In the genomic region with DNA sequence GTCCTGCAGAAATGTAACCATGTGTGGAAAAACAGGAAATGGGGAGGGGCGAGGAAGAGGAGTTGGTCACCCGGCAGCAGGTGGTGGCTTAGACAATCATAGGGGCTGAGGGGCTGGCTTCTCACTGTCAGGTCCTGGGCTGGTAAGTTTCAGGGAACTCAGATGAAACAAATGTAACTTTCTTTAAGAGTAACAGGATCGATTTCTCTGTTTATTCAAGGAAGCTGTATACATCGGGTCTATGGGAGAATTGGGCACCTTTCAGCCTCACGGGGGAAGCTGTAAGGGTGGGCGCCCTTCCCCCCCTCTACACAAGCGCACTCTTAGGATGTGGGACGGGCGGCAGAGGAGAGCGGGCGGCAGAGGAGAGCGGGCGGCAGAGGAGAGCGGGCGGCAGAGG, we compare ENCODE assay signal across 14 cellular contexts.
DNase-seq lines count a peak whose midpoint lies in the region; ATAC-seq and TF ChIP-seq lines count a peak whose summit lies in the region.
"Had no signal": no experiment of that assay in that cellular context is flagged by ENCODE, and none has a peak within 500 bp of the region (broad histone marks: within the 10 kb centered on the region; RNA-seq: fewer than 3 reads in every experiment).

No MANE protein-coding gene starts in this region.

- DNase-seq in activated CD4-positive, alpha-beta T cell treated with anti-CD3 and anti-CD28 coated beads for 36 hours: no peak
- no peak for DNase-seq in activated CD4-positive, alpha-beta T cell treated with anti-CD3 and anti-CD28 coated beads for 4 hours
- no peak for DNase-seq in activated B cell treated with CpG ODN at 0.5 μM for 24 hours
- DNase-seq in iPS DF 6.9 (ENCODE audit: low read depth, low spot score): no peak
- DNase-seq in stimulated activated effector memory CD8-positive, alpha-beta T cell treated with anti-CD3 and anti-CD28 coated beads, Interleukin-12 subunit alpha, Interleukin-12 subunit beta, amount 100 ng/mL, for 72 hours (ENCODE audit: low spot score in 2 of 2): no peak
- no peak for DNase-seq in HPDE6-E6E7 (ENCODE audit: extremely low spot score)
- DNase-seq in NK-92 treated with Interleukin-12 subunit alpha and Interleukin-12 subunit beta, amount 100 ng/mL, for 24 hours (lab: John Stamatoyannopoulos, UW): no peak
- DNase-seq in NOMO-1 treated with dmso at 0.1 percent for 144 hours (lab: John Stamatoyannopoulos, UW; ENCODE audit: unreplicated experiment): no peak
- DNase-seq: 8988T, gastrocnemius medialis, MG63, NCI-H2029, NCI-H774 had no signal

- no peaks in the 10 kb centered on the region for H3K4me1 ChIP-seq in iPS DF 6.9 (ENCODE audit: control insufficient read depth, insufficient read depth, low read length)
- H3K4me1 ChIP-seq: gastrocnemius medialis had no signal

- H3K27me3 ChIP-seq in iPS DF 6.9 (ENCODE audit: control insufficient read depth, insufficient read depth, low read length): peaks cover 6% of the 10 kb centered on the region; the same call in 1 of the 2 replicates
- H3K27me3 ChIP-seq: MG63 had no signal

- WGBS in iPS DF 6.9 (ENCODE audit: insufficient coverage, insufficient read length): no CpG with 5 or more reads among the region's 15 CpGs

- ATAC-seq in activated CD4-positive, alpha-beta T cell treated with anti-CD3 and anti-CD28 coated beads for 36 hours: peak; percentile 23
- ATAC-seq in activated B cell treated with CpG ODN at 0.5 μM for 24 hours (ENCODE audit: low read depth): no peak
- peak; percentile 13 for ATAC-seq in stimulated activated effector memory CD8-positive, alpha-beta T cell treated with anti-CD3 and anti-CD28 coated beads, Interleukin-12 subunit alpha, Interleukin-12 subunit beta, amount 100 ng/mL, for 72 hours
- ATAC-seq: gastrocnemius medialis had no signal

- H3K4me3 Mint-ChIP-seq in activated CD4-positive, alpha-beta T cell treated with anti-CD3 and anti-CD28 coated beads for 36 hours: peak overlapping the region; percentile 15
- peak overlapping the region; percentile 44 for H3K4me3 Mint-ChIP-seq in activated B cell treated with CpG ODN at 0.5 μM for 24 hours
- H3K4me3 Mint-ChIP-seq in stimulated activated effector memory CD8-positive, alpha-beta T cell treated with anti-CD3 and anti-CD28 coated beads, Interleukin-12 subunit alpha, Interleukin-12 subunit beta, amount 100 ng/mL, for 72 hours: peak overlapping the region; percentile 58

- TF ChIP-seq CTCF in activated B cell treated with CpG ODN at 0.5 μM for 24 hours (IDR thresholded peaks at IDR 0.05): no peak

- no peak overlapping the region for H3K27ac Mint-ChIP-seq in activated CD4-positive, alpha-beta T cell treated with anti-CD3 and anti-CD28 coated beads for 36 hours
- no peak overlapping the region for H3K27ac Mint-ChIP-seq in activated B cell treated with CpG ODN at 0.5 μM for 24 hours
- H3K27ac Mint-ChIP-seq in stimulated activated effector memory CD8-positive, alpha-beta T cell treated with anti-CD3 and anti-CD28 coated beads, Interleukin-12 subunit alpha, Interleukin-12 subunit beta, amount 100 ng/mL, for 72 hours: no peak overlapping the region

- POLR2A ChIA-PET in activated CD4-positive, alpha-beta T cell treated with anti-CD3 and anti-CD28 coated beads for 36 hours (lab: Charles Lee): no interaction called here
- POLR2A ChIA-PET in activated B cell treated with CpG ODN at 0.5 μM for 24 hours (lab: Charles Lee): no interaction called here

- peak overlapping the region; percentile 44; the same call in 1 of the 2 replicates for H3K4me3 ChIP-seq in iPS DF 6.9 (ENCODE audit: low read length)
- H3K4me3 ChIP-seq: MG63, tibial nerve had no signal

- no peaks in the 10 kb centered on the region for H3K36me3 Mint-ChIP-seq in activated CD4-positive, alpha-beta T cell treated with anti-CD3 and anti-CD28 coated beads for 36 hours (ENCODE audit: low read depth)
- H3K36me3 Mint-ChIP-seq in activated B cell treated with CpG ODN at 0.5 μM for 24 hours (ENCODE audit: low read depth): no peaks in the 10 kb centered on the region
- H3K36me3 Mint-ChIP-seq in stimulated activated effector memory CD8-positive, alpha-beta T cell treated with anti-CD3 and anti-CD28 coated beads, Interleukin-12 subunit alpha, Interleukin-12 subunit beta, amount 100 ng/mL, for 72 hours: no peaks in the 10 kb centered on the region

- H3K27me3 Mint-ChIP-seq in activated CD4-positive, alpha-beta T cell treated with anti-CD3 and anti-CD28 coated beads for 36 hours: peaks cover 34% of the 10 kb centered on the region
- H3K27me3 Mint-ChIP-seq in activated B cell treated with CpG ODN at 0.5 μM for 24 hours: peaks cover 37% of the 10 kb centered on the region

- H3K27ac ChIP-seq in iPS DF 6.9 (ENCODE audit: low read length): no peak overlapping the region
- H3K27ac ChIP-seq: gastrocnemius medialis, tibial nerve had no signal

- intact Hi-C loops in activated CD4-positive, alpha-beta T cell treated with anti-CD3 and anti-CD28 coated beads for 36 hours (cut with DNase I, micrococcal nuclease): no loop called here
- intact Hi-C loops in activated B cell treated with CpG ODN at 0.5 μM for 24 hours (cut with micrococcal nuclease): no loop called here

- H3K4me1 Mint-ChIP-seq in activated CD4-positive, alpha-beta T cell treated with anti-CD3 and anti-CD28 coated beads for 36 hours: peaks cover 11% of the 10 kb centered on the region
- H3K4me1 Mint-ChIP-seq in activated B cell treated with CpG ODN at 0.5 μM for 24 hours: peaks cover 13% of the 10 kb centered on the region
- peaks cover 20% of the 10 kb centered on the region for H3K4me1 Mint-ChIP-seq in stimulated activated effector memory CD8-positive, alpha-beta T cell treated with anti-CD3 and anti-CD28 coated beads, Interleukin-12 subunit alpha, Interleukin-12 subunit beta, amount 100 ng/mL, for 72 hours

- CTCF ChIA-PET in activated CD4-positive, alpha-beta T cell treated with anti-CD3 and anti-CD28 coated beads for 36 hours (lab: Charles Lee): interaction anchor here (1.1 kb wide), 1 partner anchor 13 kb away, joined by 3 read pairs; no protein-coding TSS in a partner anchor
- CTCF ChIA-PET in activated B cell treated with CpG ODN at 0.5 μM for 24 hours (lab: Charles Lee): no interaction called here

- no peaks in the 10 kb centered on the region for H3K36me3 ChIP-seq in iPS DF 6.9 (ENCODE audit: control insufficient read depth, insufficient read depth, low read length)
- H3K36me3 ChIP-seq: gastrocnemius medialis, MG63, tibial nerve had no signal

- no peaks in the 10 kb centered on the region for H3K9me3 Mint-ChIP-seq in activated CD4-positive, alpha-beta T cell treated with anti-CD3 and anti-CD28 coated beads for 36 hours (ENCODE audit: low read depth)
- peaks cover 2% of the 10 kb centered on the region for H3K9me3 Mint-ChIP-seq in activated B cell treated with CpG ODN at 0.5 μM for 24 hours
- H3K9me3 Mint-ChIP-seq in stimulated activated effector memory CD8-positive, alpha-beta T cell treated with anti-CD3 and anti-CD28 coated beads, Interleukin-12 subunit alpha, Interleukin-12 subunit beta, amount 100 ng/mL, for 72 hours: no peaks in the 10 kb centered on the region

- no peaks in the 10 kb centered on the region for H3K9me3 ChIP-seq in iPS DF 6.9 (ENCODE audit: control insufficient read depth, insufficient read depth, low read length)
- H3K9me3 ChIP-seq: gastrocnemius medialis, MG63 had no signal
